In the genomic region with DNA sequence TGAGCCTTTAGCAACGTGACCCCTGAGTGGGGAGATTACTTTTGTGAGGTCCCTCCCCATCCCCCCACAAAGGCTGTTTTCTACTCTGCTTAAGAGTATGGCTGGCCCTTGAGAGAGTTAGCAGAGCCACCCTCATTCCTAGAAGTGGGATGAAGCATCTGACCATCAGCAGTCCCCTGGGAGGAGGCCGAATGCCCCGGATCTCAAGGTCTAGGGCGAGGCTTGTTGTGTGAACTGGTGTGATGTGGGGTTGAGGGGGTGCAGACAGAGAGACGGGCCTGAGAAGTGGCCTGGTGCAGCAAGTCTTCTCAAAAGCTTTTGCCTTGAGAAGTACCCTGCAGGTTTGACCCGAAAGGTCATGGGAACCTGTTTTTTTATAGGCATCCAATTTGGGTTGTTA, we compare ENCODE assay signal across 1 cellular context.
TF ChIP-seq lines count a peak whose summit lies in the region.

No MANE protein-coding gene starts in this region.

TF ChIP-seq in HCT116, 20 proteins besides CTCF, POLR2A, EP300 and RAD21 (continued from another document):
- TF ChIP-seq ELF1 (IDR thresholded peaks at IDR 0.05; ENCODE audit: borderline replicate concordance, low read depth) = no peak
- TF ChIP-seq, protein P1, sequence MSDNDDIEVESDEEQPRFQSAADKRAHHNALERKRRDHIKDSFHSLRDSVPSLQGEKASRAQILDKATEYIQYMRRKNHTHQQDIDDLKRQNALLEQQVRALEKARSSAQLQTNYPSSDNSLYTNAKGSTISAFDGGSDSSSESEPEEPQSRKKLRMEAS (IDR thresholded peaks at IDR 0.05) = no peak
- no peak for TF ChIP-seq YY1 (IDR thresholded peaks at IDR 0.05; ENCODE audit: extremely low read depth, insufficient replicate concordance, low read depth, low read length)
- TF ChIP-seq SP1 (IDR thresholded peaks at IDR 0.05; ENCODE audit: low read depth) = no peak
